9 cellular contexts compared by ENCODE assay signal in the genomic region with DNA sequence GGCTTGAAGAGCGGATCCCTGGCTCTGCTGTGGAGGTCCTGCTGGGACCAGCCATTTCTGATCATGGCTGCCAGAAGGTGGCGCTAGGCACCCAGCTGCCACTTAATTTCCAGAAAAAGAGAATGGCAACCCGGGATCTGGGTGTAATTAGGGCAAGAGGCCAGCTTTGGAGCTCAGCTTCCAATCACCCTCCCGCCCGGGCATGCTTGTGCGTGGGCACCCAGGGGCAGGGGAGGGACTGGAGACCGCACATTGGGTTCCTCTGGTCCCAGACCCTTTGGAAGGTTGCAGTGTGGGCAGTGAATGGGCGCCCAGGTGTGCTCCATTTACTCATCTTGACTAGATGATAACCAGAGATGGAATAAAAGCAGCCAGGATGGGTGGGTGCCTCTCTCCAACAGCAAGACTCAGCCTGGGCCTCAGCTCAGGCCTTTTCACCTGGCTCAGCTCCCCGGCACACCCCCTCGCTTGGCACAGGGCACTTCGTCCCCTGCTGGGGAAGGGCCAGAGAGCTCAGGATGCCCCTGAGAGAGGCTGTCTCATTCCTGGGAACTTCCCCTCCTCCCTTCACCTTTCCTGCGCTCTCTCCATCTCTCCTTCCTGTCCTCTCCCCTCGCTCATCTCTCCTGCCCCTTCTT.
DNase-seq lines count a peak whose midpoint lies in the region; ATAC-seq and TF ChIP-seq lines count a peak whose summit lies in the region.
"Had no signal": no experiment of that assay in that cellular context is flagged by ENCODE, and none has a peak within 500 bp of the region (broad histone marks: within the 10 kb centered on the region; RNA-seq: fewer than 3 reads in every experiment).

No MANE protein-coding gene starts in this region.

- no peak overlapping the region for H3K4me3 ChIP-seq in HAP-1
- H3K4me3 ChIP-seq in OCI-LY1 (ENCODE audit: low read depth, low read length, poor library complexity, severe bottlenecking), result no peak overlapping the region

- H3F3A ChIP-seq in OCI-LY1 (ENCODE audit: insufficient read depth, low read length), result no peaks in the 10 kb centered on the region

- no peak overlapping the region for H3K4me2 ChIP-seq in OCI-LY1 (ENCODE audit: low read length)

- no peak for ATAC-seq in GM21528 (IDR thresholded peaks at IDR 0.05; ENCODE audit: low FRiP score, unreplicated experiment)

- H3K9me3 ChIP-seq in HAP-1 (no peaks in the 10 kb centered on the region), OCI-LY1 (ENCODE audit: low read length) (no peaks in the 10 kb centered on the region)

- H3K4me1 ChIP-seq in HAP-1 (no peaks in the 10 kb centered on the region), OCI-LY1 (ENCODE audit: insufficient read depth, low read length, severe bottlenecking) (no peaks in the 10 kb centered on the region)

- peak; percentile 62 for DNase-seq in COLO829 (ENCODE audit: low spot score)
- DNase-seq in HAP-1 (ENCODE audit: low spot score in 2 of 2), result peak; percentile 53 to 79
- DNase-seq in astrocyte of the hippocampus (ENCODE audit: low read depth, low spot score), result peak; percentile 83
- peak in 37 of 51 donors; percentile 9 to 73 (median 42) for DNase-seq in hypothalamus (lab: John Stamatoyannopoulos, UW)
- peak; percentile 35 for DNase-seq in smooth muscle cell of the brain vasculature (ENCODE audit: low read depth, low spot score)
- no peak for DNase-seq in GOT3 (lab: John Stamatoyannopoulos, UW)
- DNase-seq: naive B cell had no signal

- no peak overlapping the region for H3K27ac ChIP-seq in OCI-LY1 (ENCODE audit: low read depth, low read length, poor library complexity, severe bottlenecking)

- peak; percentile 83 for TF ChIP-seq CTCF in OCI-LY1 (IDR thresholded peaks at IDR 0.05; ENCODE audit: low read length)

- H4K20me1 ChIP-seq in OCI-LY1 (ENCODE audit: insufficient read depth, low read length), result no peaks in the 10 kb centered on the region

- no peaks in the 10 kb centered on the region for H3K9me2 ChIP-seq in OCI-LY1 (ENCODE audit: low read depth, low read length)

- H3K27me3 ChIP-seq in HAP-1 (ENCODE audit: low read depth) (no peaks in the 10 kb centered on the region), OCI-LY1 (ENCODE audit: insufficient read depth, low read length) (no peaks in the 10 kb centered on the region)

- H3K9ac ChIP-seq in OCI-LY1 (ENCODE audit: low read length), result no peak overlapping the region

- H2AFZ ChIP-seq in OCI-LY1 (ENCODE audit: low read length), result no peak overlapping the region

- H3K36me3 ChIP-seq in HAP-1 (replicated peaks) (no peaks in the 10 kb centered on the region), OCI-LY1 (ENCODE audit: insufficient read depth, low read length) (no peaks in the 10 kb centered on the region)

- in situ Hi-C loops in HAP-1 (cut with MboI; ENCODE audit: low sequenced_read_pairs), result loop anchor here (5.0 to 25.0 kb wide), 3 partner anchors 73 to 407 kb away; no protein-coding TSS in a partner anchor

- no peaks in the 10 kb centered on the region for H3K79me2 ChIP-seq in OCI-LY1 (ENCODE audit: insufficient read depth, low read length)
